ENCODE assay signal across 18 cellular contexts in genomic region chr6:107801195-107801594, GRCh38. TPM values are rescaled to one million over a fixed set of nuclear protein-coding genes. Genes with fewer than 3 reads are reported as not detected.
"Had no signal": no experiment of that assay in that cellular context is flagged by ENCODE, and none has a peak within 500 bp of the region (broad histone marks: within the 10 kb centered on the region; RNA-seq: fewer than 3 reads in every experiment).

No MANE protein-coding gene starts in this region.

- H3K4me1 ChIP-seq: esophagus squamous epithelium, psoas muscle, suprapubic skin had no signal

- H3K27ac Mint-ChIP-seq: activated CD8-positive, alpha-beta memory T cell treated with anti-CD3 and anti-CD28 coated beads, Interleukin-2, amount 10 ng/mL, durations not matched to agents 7 days and 5 days; brain; nephron; T-helper 1 cell treated with Interleukin-12 subunit alpha and Interleukin-12 subunit beta and Interleukin-4 antibody, amounts not matched to agents 30 μg/mL and 1 μg/mL, for 36 hours; type B pancreatic cell had no signal

- H3K36me3 ChIP-seq: esophagus squamous epithelium, suprapubic skin had no signal

- H3K9me3 ChIP-seq: esophagus squamous epithelium, psoas muscle, suprapubic skin had no signal

- DNase-seq: activated CD4-positive, alpha-beta T cell treated with anti-CD3 and anti-CD28 coated beads, Interleukin-2, amount 50 U/mL, for 1 hour; activated CD4-positive, CD25-positive, alpha-beta regulatory T cell; activated CD8-positive, alpha-beta memory T cell treated with anti-CD3 and anti-CD28 coated beads, Interleukin-2, amount 10 ng/mL, durations not matched to agents 7 days and 5 days; activated gamma-delta T cell treated with Interleukin-2 at 50 U/mL for 16 hours; activated T-cell treated with anti-CD3 and anti-CD28 coated beads, Interleukin-2, amount 50 U/mL, for 4 hours; amniotic stem cell; esophagus squamous epithelium; psoas muscle had no signal

- ATAC-seq: activated CD8-positive, alpha-beta memory T cell treated with anti-CD3 and anti-CD28 coated beads, Interleukin-2, amount 10 ng/mL, durations not matched to agents 7 days and 5 days; psoas muscle; sciatic nerve; SK-N-SH treated with all-trans-retinoic acid at 6 μM for 48 hours; stimulated activated naive CD8-positive, alpha-beta T cell treated with anti-CD3 and anti-CD28 coated beads, Interleukin-15, Interleukin-2, amounts not matched to agents 100 U/mL and 50 U/mL, for 24 hours had no signal

- H3K4me3 Mint-ChIP-seq: activated CD8-positive, alpha-beta memory T cell treated with anti-CD3 and anti-CD28 coated beads, Interleukin-2, amount 10 ng/mL, durations not matched to agents 7 days and 5 days; activated T-cell treated with anti-CD3 and anti-CD28 coated beads, Interleukin-2, amount 50 U/mL, for 4 hours; brain; nephron; T-helper 1 cell treated with Interleukin-12 subunit alpha and Interleukin-12 subunit beta and Interleukin-4 antibody, amounts not matched to agents 30 μg/mL and 1 μg/mL, for 36 hours; type B pancreatic cell had no signal

- H3K27me3 Mint-ChIP-seq: type B pancreatic cell had no signal

- H3K36me3 Mint-ChIP-seq: type B pancreatic cell had no signal

- H3K4me3 ChIP-seq: esophagus squamous epithelium, psoas muscle, suprapubic skin had no signal

- H3K9me3 Mint-ChIP-seq: activated T-cell treated with anti-CD3 and anti-CD28 coated beads, Interleukin-2, amount 50 U/mL, for 4 hours; T-helper 1 cell treated with Interleukin-12 subunit alpha and Interleukin-12 subunit beta and Interleukin-4 antibody, amounts not matched to agents 30 μg/mL and 1 μg/mL, for 36 hours; type B pancreatic cell had no signal

- H3K27ac ChIP-seq: esophagus squamous epithelium, psoas muscle, suprapubic skin had no signal

RNA-seq across cellular contexts. Expression of gene SCML4, which starts 22.9 kb away (rescaled TPM):
- total RNA-seq: dermis microvascular lymphatic vessel endothelial cell, lung microvascular endothelial cell had no signal
